2 cellular contexts compared by ENCODE assay signal in genomic region chr3:40572588-40572987, GRCh38.
TF ChIP-seq lines count a peak whose summit lies in the region.

No MANE protein-coding gene starts in this region.

TF ChIP-seq in GM23338, 12 proteins besides CTCF, POLR2A, EP300 and RAD21:
- TF ChIP-seq CREB1 (CRISPR knock-in tag; IDR thresholded peaks at IDR 0.05; ENCODE audit: low read depth) = no peak
- TF ChIP-seq EZH2 (IDR thresholded peaks at IDR 0.05; ENCODE audit: low read depth, unreplicated experiment) = no peak
- no peak for TF ChIP-seq POLR2AphosphoS5 (IDR thresholded peaks at IDR 0.05; ENCODE audit: low read depth)
- TF ChIP-seq EZH2phosphoT487 (IDR thresholded peaks at IDR 0.05; ENCODE audit: unreplicated experiment) = no peak
- no peak for TF ChIP-seq NANOG (IDR thresholded peaks at IDR 0.05; ENCODE audit: borderline replicate concordance)
- no peak for TF ChIP-seq STAT1 (IDR thresholded peaks at IDR 0.05; ENCODE audit: unreplicated experiment)
- TF ChIP-seq ETS1 (IDR thresholded peaks at IDR 0.05) = no peak
- TF ChIP-seq ZNF331 (CRISPR knock-in tag; IDR thresholded peaks at IDR 0.05; ENCODE audit: low read depth) = no peak
- no peak for TF ChIP-seq REST (IDR thresholded peaks at IDR 0.05; ENCODE audit: unreplicated experiment)
- TF ChIP-seq JUNB (IDR thresholded peaks at IDR 0.05; ENCODE audit: unreplicated experiment) = no peak
- TF ChIP-seq, protein P1, sequence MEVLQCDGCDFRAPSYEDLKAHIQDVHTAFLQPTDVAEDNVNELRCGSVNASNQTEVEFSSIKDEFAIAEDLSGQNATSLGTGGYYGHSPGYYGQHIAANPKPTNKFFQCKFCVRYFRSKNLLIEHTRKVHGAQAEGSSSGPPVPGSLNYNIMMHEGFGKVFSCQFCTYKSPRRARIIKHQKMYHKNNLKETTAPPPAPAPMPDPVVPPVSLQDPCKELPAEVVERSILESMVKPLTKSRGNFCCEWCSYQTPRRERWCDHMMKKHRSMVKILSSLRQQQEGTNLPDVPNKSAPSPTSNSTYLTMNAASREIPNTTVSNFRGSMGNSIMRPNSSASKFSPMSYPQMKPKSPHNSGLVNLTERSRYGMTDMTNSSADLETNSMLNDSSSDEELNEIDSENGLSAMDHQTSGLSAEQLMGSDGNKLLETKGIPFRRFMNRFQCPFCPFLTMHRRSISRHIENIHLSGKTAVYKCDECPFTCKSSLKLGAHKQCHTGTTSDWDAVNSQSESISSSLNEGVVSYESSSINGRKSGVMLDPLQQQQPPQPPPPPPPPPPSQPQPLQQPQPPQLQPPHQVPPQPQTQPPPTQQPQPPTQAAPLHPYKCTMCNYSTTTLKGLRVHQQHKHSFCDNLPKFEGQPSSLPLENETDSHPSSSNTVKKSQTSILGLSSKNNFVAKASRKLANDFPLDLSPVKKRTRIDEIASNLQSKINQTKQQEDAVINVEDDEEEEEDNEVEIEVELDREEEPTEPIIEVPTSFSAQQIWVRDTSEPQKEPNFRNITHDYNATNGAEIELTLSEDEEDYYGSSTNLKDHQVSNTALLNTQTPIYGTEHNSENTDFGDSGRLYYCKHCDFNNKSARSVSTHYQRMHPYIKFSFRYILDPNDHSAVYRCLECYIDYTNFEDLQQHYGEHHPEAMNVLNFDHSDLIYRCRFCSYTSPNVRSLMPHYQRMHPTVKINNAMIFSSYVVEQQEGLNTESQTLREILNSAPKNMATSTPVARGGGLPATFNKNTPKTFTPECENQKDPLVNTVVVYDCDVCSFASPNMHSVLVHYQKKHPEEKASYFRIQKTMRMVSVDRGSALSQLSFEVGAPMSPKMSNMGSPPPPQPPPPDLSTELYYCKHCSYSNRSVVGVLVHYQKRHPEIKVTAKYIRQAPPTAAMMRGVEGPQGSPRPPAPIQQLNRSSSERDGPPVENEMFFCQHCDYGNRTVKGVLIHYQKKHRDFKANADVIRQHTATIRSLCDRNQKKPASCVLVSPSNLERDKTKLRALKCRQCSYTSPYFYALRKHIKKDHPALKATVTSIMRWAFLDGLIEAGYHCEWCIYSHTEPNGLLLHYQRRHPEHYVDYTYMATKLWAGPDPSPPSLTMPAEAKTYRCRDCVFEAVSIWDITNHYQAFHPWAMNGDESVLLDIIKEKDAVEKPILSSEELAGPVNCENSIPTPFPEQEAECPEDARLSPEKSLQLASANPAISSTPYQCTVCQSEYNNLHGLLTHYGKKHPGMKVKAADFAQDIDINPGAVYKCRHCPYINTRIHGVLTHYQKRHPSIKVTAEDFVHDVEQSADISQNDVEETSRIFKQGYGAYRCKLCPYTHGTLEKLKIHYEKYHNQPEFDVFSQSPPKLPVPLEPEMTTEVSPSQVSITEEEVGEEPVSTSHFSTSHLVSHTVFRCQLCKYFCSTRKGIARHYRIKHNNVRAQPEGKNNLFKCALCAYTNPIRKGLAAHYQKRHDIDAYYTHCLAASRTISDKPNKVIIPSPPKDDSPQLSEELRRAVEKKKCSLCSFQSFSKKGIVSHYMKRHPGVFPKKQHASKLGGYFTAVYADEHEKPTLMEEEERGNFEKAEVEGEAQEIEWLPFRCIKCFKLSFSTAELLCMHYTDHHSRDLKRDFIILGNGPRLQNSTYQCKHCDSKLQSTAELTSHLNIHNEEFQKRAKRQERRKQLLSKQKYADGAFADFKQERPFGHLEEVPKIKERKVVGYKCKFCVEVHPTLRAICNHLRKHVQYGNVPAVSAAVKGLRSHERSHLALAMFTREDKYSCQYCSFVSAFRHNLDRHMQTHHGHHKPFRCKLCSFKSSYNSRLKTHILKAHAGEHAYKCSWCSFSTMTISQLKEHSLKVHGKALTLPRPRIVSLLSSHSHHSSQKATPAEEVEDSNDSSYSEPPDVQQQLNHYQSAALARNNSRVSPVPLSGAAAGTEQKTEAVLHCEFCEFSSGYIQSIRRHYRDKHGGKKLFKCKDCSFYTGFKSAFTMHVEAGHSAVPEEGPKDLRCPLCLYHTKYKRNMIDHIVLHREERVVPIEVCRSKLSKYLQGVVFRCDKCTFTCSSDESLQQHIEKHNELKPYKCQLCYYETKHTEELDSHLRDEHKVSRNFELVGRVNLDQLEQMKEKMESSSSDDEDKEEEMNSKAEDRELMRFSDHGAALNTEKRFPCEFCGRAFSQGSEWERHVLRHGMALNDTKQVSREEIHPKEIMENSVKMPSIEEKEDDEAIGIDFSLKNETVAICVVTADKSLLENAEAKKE (CRISPR knock-in tag; IDR thresholded peaks at IDR 0.05) = no peak

TF ChIP-seq in H1, 55 proteins besides CTCF, POLR2A, EP300 and RAD21:
- TF ChIP-seq CEBPB (IDR thresholded peaks at IDR 0.05; ENCODE audit: low read depth, low read length) (no peak), ASH2L (IDR thresholded peaks at IDR 0.05; ENCODE audit: low read length) (no peak), BRCA1 (IDR thresholded peaks at IDR 0.05; ENCODE audit: low read depth, low read length) (no peak), HDAC6 (IDR thresholded peaks at IDR 0.05; ENCODE audit: low read depth, low read length) (no peak), CHD1 (IDR thresholded peaks at IDR 0.05; ENCODE audit: low read depth, low read length) (no peak), KDM4A (IDR thresholded peaks at IDR 0.05; ENCODE audit: low read depth, low read length, severe bottlenecking) (no peak), TAF7 (optimal IDR thresholded peaks at IDR 0.05; ENCODE audit: borderline replicate concordance, low read depth, low read length) (no peak), SIX5 (IDR thresholded peaks at IDR 0.05; ENCODE audit: low read depth, low read length) (no peak), ZNF274 (IDR thresholded peaks at IDR 0.05; ENCODE audit: borderline replicate concordance, extremely low read depth, low read length) (no peak)
- TF ChIP-seq, protein P2, sequence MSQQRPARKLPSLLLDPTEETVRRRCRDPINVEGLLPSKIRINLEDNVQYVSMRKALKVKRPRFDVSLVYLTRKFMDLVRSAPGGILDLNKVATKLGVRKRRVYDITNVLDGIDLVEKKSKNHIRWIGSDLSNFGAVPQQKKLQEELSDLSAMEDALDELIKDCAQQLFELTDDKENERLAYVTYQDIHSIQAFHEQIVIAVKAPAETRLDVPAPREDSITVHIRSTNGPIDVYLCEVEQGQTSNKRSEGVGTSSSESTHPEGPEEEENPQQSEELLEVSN (IDR thresholded peaks at IDR 0.05) = no peak
- TF ChIP-seq, protein P3, sequence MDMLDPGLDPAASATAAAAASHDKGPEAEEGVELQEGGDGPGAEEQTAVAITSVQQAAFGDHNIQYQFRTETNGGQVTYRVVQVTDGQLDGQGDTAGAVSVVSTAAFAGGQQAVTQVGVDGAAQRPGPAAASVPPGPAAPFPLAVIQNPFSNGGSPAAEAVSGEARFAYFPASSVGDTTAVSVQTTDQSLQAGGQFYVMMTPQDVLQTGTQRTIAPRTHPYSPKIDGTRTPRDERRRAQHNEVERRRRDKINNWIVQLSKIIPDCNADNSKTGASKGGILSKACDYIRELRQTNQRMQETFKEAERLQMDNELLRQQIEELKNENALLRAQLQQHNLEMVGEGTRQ (IDR thresholded peaks at IDR 0.05; ENCODE audit: low read length) = no peak
